Comparison of ENCODE assay signal across 10 cellular contexts in the genomic region with DNA sequence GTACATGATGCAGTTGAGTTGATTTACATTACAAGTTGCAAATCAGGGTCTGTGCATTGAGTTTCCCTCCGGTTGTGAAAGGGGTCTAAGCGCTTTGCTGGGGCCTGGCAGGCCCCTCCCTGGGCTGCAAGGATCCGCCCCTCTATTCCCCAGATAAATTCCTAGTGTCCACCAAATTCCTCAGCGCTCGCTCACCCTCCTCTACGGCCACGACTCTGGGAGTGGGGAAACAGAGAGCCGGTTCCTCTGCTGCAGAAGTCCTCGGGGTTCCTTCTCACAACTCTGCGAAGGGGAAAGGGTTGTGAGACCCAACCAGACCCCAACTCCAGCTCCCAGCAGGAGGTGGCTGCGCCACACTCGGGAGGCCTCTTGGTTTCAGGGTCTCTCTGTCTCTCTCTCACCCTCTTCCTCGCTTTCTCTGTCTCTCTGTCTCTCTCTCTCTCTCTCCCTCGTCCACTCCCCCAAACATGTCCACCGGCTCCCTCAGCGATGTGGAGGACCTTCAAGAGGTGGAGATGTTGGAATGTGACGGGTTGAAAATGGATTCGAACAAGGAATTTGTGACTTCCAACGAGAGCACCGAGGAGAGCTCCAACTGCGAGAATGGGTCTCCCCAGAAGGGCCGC. TPM values are rescaled to one million over a fixed set of nuclear protein-coding genes. Genes with fewer than 3 reads are reported as not detected.
A peak's percentile ranks its signal among the peaks of the same experiment; 100 is the strongest.
DNase-seq lines count a peak whose midpoint lies in the region; ATAC-seq and TF ChIP-seq lines count a peak whose summit lies in the region.
"Had no signal": no experiment of that assay in that cellular context is flagged by ENCODE, and none has a peak within 500 bp of the region (broad histone marks: within the 10 kb centered on the region; RNA-seq: fewer than 3 reads in every experiment).

TSS of gene TCF21 (plus strand) at position 183 of the 626 bp plus-strand sequence. CDS start at position 468, 285 bp downstream.

- H3K36me3 Mint-ChIP-seq in activated CD8-positive, alpha-beta memory T cell treated with anti-CD3 and anti-CD28 coated beads, Interleukin-2, amount 10 ng/mL, durations not matched to agents 7 days and 5 days, result peaks cover 3% of the 10 kb centered on the region
- H3K36me3 Mint-ChIP-seq in mesothelial cell of epicardium, result no peaks in the 10 kb centered on the region

- H3K4me1 ChIP-seq in esophagus (ENCODE audit: control insufficient read depth in 2 of 2, insufficient read depth in 2 of 2, low read length in 1 of 2), result peaks cover 0 to 4% of the 10 kb centered on the region in 2 donors

- no peak for TF ChIP-seq CTCF in mesothelial cell of epicardium (IDR thresholded peaks at IDR 0.05; ENCODE audit: unreplicated experiment)

- H3K27me3 Mint-ChIP-seq in activated CD8-positive, alpha-beta memory T cell treated with anti-CD3 and anti-CD28 coated beads, Interleukin-2, amount 10 ng/mL, durations not matched to agents 7 days and 5 days, result peaks cover 90% of the 10 kb centered on the region
- H3K27me3 Mint-ChIP-seq in mesothelial cell of epicardium (ENCODE audit: low read depth), result peaks cover 96% of the 10 kb centered on the region

- CTCF ChIA-PET in activated CD8-positive, alpha-beta memory T cell treated with anti-CD3 and anti-CD28 coated beads, Interleukin-2, amount 10 ng/mL, durations not matched to agents 7 days and 5 days (lab: Charles Lee), result interaction anchor here (0.7 kb wide), 1 partner anchor 166 kb away, joined by 3 read pairs; no protein-coding TSS in a partner anchor

- peaks cover 24% of the 10 kb centered on the region for H3K4me1 Mint-ChIP-seq in activated CD8-positive, alpha-beta memory T cell treated with anti-CD3 and anti-CD28 coated beads, Interleukin-2, amount 10 ng/mL, durations not matched to agents 7 days and 5 days
- peaks cover 54% of the 10 kb centered on the region for H3K4me1 Mint-ChIP-seq in mesothelial cell of epicardium

- peak within 1 kb of the TSS; percentile 13 for H3K4me3 Mint-ChIP-seq in activated CD8-positive, alpha-beta memory T cell treated with anti-CD3 and anti-CD28 coated beads, Interleukin-2, amount 10 ng/mL, durations not matched to agents 7 days and 5 days
- peak within 1 kb of the TSS; percentile 75 for H3K4me3 Mint-ChIP-seq in mesothelial cell of epicardium

- no peaks in the 10 kb centered on the region for H3K36me3 ChIP-seq in esophagus (ENCODE audit: control insufficient read depth in 2 of 2, insufficient read depth in 2 of 2, low read length in 1 of 2)

- peaks cover 0 to 20% of the 10 kb centered on the region in 2 donors for H3K27me3 ChIP-seq in esophagus (ENCODE audit: control insufficient read depth in 1 of 2, insufficient read depth in 2 of 2, low read length in 2 of 2)

- whole genome bisulfite sequencing in esophagus, 2 donors, result 19 to 27% methylated on average over 22 of the region's 22 CpGs

- ATAC-seq in activated CD8-positive, alpha-beta memory T cell treated with anti-CD3 and anti-CD28 coated beads, Interleukin-2, amount 10 ng/mL, durations not matched to agents 7 days and 5 days, result no peak

- no peak for DNase-seq in activated CD8-positive, alpha-beta memory T cell treated with anti-CD3 and anti-CD28 coated beads, Interleukin-2, amount 10 ng/mL, durations not matched to agents 7 days and 5 days
- no peak for DNase-seq in activated CD8-positive, alpha-beta memory T cell treated with anti-CD3 and anti-CD28 coated beads, Interleukin-2, amount 50 U/mL, for 48 hours
- DNase-seq in mesothelial cell of epicardium (ENCODE audit: low spot score in 2 of 2, unreplicated experiment in 2 of 2) (peak in 1 of 2 experiments; percentile 48), ureter (ENCODE audit: low spot score) (peak; percentile 66), NCI-H1092 (lab: John Stamatoyannopoulos, UW) (no peak), GF-D8 (lab: John Stamatoyannopoulos, UW) (no peak), NCI-H1417 (lab: John Stamatoyannopoulos, UW) (no peak)
- DNase-seq: KG1; stimulated activated CD4-positive, alpha-beta T cell treated with anti-CD3 and anti-CD28 coated beads, Interleukin-4, amount 100 ng/mL, for 24 hours had no signal

- no peak within 1 kb of the TSS for H3K27ac Mint-ChIP-seq in activated CD8-positive, alpha-beta memory T cell treated with anti-CD3 and anti-CD28 coated beads, Interleukin-2, amount 10 ng/mL, durations not matched to agents 7 days and 5 days
- peak within 1 kb of the TSS; percentile 75 for H3K27ac Mint-ChIP-seq in mesothelial cell of epicardium

- peak within 1 kb of the TSS; percentile 81 to 82 for H3K27ac ChIP-seq in esophagus (ENCODE audit: low read depth in 2 of 2, low read length in 1 of 2)

- H3K9me3 Mint-ChIP-seq in activated CD8-positive, alpha-beta memory T cell treated with anti-CD3 and anti-CD28 coated beads, Interleukin-2, amount 10 ng/mL, durations not matched to agents 7 days and 5 days (ENCODE audit: low read depth), result no peaks in the 10 kb centered on the region
- H3K9me3 Mint-ChIP-seq in mesothelial cell of epicardium, result no peaks in the 10 kb centered on the region

- peak within 1 kb of the TSS; percentile 43 to 56 for H3K4me3 ChIP-seq in esophagus (ENCODE audit: low read depth in 1 of 2, low read length in 2 of 2)

- peaks cover 0 to 6% of the 10 kb centered on the region in 2 donors for H3K9me3 ChIP-seq in esophagus (ENCODE audit: control insufficient read depth in 2 of 2, insufficient read depth in 1 of 2, low read depth in 1 of 2, low read length in 1 of 2)

RNA-seq across cellular contexts. Expression of gene TCF21, which starts in this region (rescaled TPM):
- total RNA-seq in activated CD8-positive, alpha-beta memory T cell treated with anti-CD3 and anti-CD28 coated beads, Interleukin-2, amount 10 ng/mL, durations not matched to agents 7 days and 5 days, result not detected
- polyA plus RNA-seq in esophagus, result 1 to 10 TPM; 1.2 to 1.9 TPM
- total RNA-seq in mesothelial cell of epicardium, result 4.7 to 5.3 TPM (median 5.0 TPM) in 3 replicates
- total RNA-seq in ureter, result 8.2 TPM
